In genomic region chr1:30508175-30508448, GRCh38 we compare ENCODE assay signal across 23 cellular contexts.
DNase-seq lines count a peak whose midpoint lies in the region; FAIRE-seq and TF ChIP-seq lines count a peak whose summit lies in the region.
"Had no signal": no experiment of that assay in that cellular context is flagged by ENCODE, and none has a peak within 500 bp of the region (broad histone marks: within the 10 kb centered on the region; RNA-seq: fewer than 3 reads in every experiment).

No MANE protein-coding gene starts in this region.

- TF ChIP-seq POLR2A in H1 (IDR thresholded peaks at IDR 0.05; ENCODE audit: control extremely low read depth in 1 of 2, low read depth in 2 of 2, low read length in 2 of 2), result no peak

- CTCF ChIA-PET in H1 (lab: Charles Lee; ENCODE audit: partially characterized antibody), result no interaction called here

- H3K4me3 ChIP-seq in coronary artery (no peak overlapping the region), H1 (ENCODE audit: extremely low read depth in 1 of 4, insufficient read depth in 2 of 4, low read depth in 3 of 4, low read length in 4 of 4) (no peak overlapping the region), neural progenitor cell (no peak overlapping the region)
- H3K4me3 ChIP-seq: BLaER1 had no signal

- peak overlapping the region; percentile 22 for H4K91ac ChIP-seq in H1 (replicated peaks; ENCODE audit: insufficient read length, low read length)

- H3K79me2 ChIP-seq in H1 (ENCODE audit: control insufficient read depth in 1 of 2, insufficient read depth in 2 of 2, low read length in 2 of 2), result no peaks in the 10 kb centered on the region
- H3K79me2 ChIP-seq in neural progenitor cell (ENCODE audit: low read depth), result no peaks in the 10 kb centered on the region

- peaks cover 12% of the 10 kb centered on the region for H3K27me3 Mint-ChIP-seq in neural progenitor cell (ENCODE audit: insufficient read depth, low read depth)
- H3K27me3 Mint-ChIP-seq in CD14-positive monocyte (ENCODE audit: low read depth in 3 of 3), result peaks cover 1 to 10% (median 4%) of the 10 kb centered on the region in 3 donors

- no peaks in the 10 kb centered on the region for H3K36me3 Mint-ChIP-seq in neural progenitor cell
- H3K36me3 Mint-ChIP-seq in CD14-positive monocyte, result no peaks in the 10 kb centered on the region
- H3K36me3 Mint-ChIP-seq: CD8-positive, alpha-beta T cell had no signal

- no peak overlapping the region for H3K4me2 ChIP-seq in H1 (ENCODE audit: insufficient read depth in 1 of 2, low read depth in 2 of 2, low read length in 2 of 2)
- no peak overlapping the region for H3K4me2 ChIP-seq in neural progenitor cell
- H3K4me2 ChIP-seq: BLaER1 had no signal

- H3K14ac ChIP-seq in H1 (ENCODE audit: insufficient read length), result no peak overlapping the region

- no peak overlapping the region for H3K18ac ChIP-seq in H1 (ENCODE audit: extremely low read depth, low read length)

- intact Hi-C loops in CD14-positive monocyte (cut with micrococcal nuclease), result no loop called here

- no peaks in the 10 kb centered on the region for H3K36me3 ChIP-seq in H1 (ENCODE audit: control insufficient read depth in 2 of 4, insufficient read depth in 4 of 4, low read length in 3 of 4)
- no peaks in the 10 kb centered on the region for H3K36me3 ChIP-seq in neural progenitor cell
- H3K36me3 ChIP-seq: BE2C, BLaER1 had no signal

- H2AFZ ChIP-seq in H1 (ENCODE audit: low read length) (no peak overlapping the region), neural progenitor cell (replicated peaks) (no peak overlapping the region)

- no peak overlapping the region for H2BK12ac ChIP-seq in H1 (ENCODE audit: low read depth, low read length)

- no peaks in the 10 kb centered on the region for H3K9me3 Mint-ChIP-seq in neural progenitor cell
- H3K9me3 Mint-ChIP-seq in CD14-positive monocyte, result peaks cover 0 to 2% (median 0%) of the 10 kb centered on the region in 7 donors
- H3K9me3 Mint-ChIP-seq: CD4-positive, alpha-beta T cell; CD8-positive, alpha-beta T cell had no signal

- 96% methylated on average over 3 of the region's 3 CpGs; no CpG with 5 or more reads in 1 of the 2 experiments for WGBS in H1 (ENCODE audit: extremely low coverage in 1 of 2, insufficient coverage in 1 of 2, insufficient read length in 1 of 2, insufficient replicate concordance in 2 of 2, low coverage in 1 of 2, low lambda C conversion rate in 2 of 2, missing lambda C conversion rate in 1 of 2), 2 experiments

- DNase-seq in coronary artery (ENCODE audit: low spot score) (peak; percentile 35), H1 (ENCODE audit: low read depth in 1 of 2, low spot score in 2 of 2) (peak in 1 of 2 experiments; percentile 23), neural progenitor cell (ENCODE audit: low spot score) (no peak), CD14-positive monocyte (ENCODE audit: low spot score) (no peak), NCI-H226 (no peak), DMS 273 treated with DMSO at 0.1 percent for 48 hours (lab: John Stamatoyannopoulos, UW) (no peak)
- DNase-seq: 8988T; ACHN; BE2C; C1 segment of cervical spinal cord; Caco-2; Calu3; CD4-positive, alpha-beta T cell; CD8-positive, alpha-beta T cell; DMS153; DMS53; DMS79; GF-D8 had no signal

- H3K4me1 ChIP-seq in H1 (replicated peaks in 1 of 4; ENCODE audit: control insufficient read depth in 3 of 4, insufficient read depth in 4 of 4, low read length in 3 of 4), result peaks cover 3 to 13% (median 8%) of the 10 kb centered on the region in 4 experiments; a peak in 5 of 7 replicates
- H3K4me1 ChIP-seq in neural progenitor cell, result peaks cover 8% of the 10 kb centered on the region
- H3K4me1 ChIP-seq: BE2C, BLaER1, Caco-2 had no signal

- no peaks in the 10 kb centered on the region for H3K9me3 ChIP-seq in H1 (ENCODE audit: insufficient read depth in 2 of 2, low read depth in 1 of 2, low read length in 1 of 2)
- H3K9me3 ChIP-seq in neural progenitor cell (ENCODE audit: low read depth), result no peaks in the 10 kb centered on the region
- H3K9me3 ChIP-seq: BE2C, BLaER1, Caco-2 had no signal

- POLR2A ChIA-PET in H1 (lab: Charles Lee; ENCODE audit: partially characterized antibody), result no interaction called here

- no peak overlapping the region for H2BK120ac ChIP-seq in H1 (replicated peaks; ENCODE audit: low read depth, low read length)

- H3K56ac ChIP-seq in H1 (replicated peaks; ENCODE audit: insufficient read length, low read depth, low read length), result no peak overlapping the region

- TF ChIP-seq EP300 in H1 (IDR thresholded peaks at IDR 0.05; ENCODE audit: borderline replicate concordance in 1 of 2, low read depth in 2 of 2, low read length in 2 of 2), result no peak

- FAIRE-seq in H1 (lab: Jason Lieb, UNC), result no peak
- FAIRE-seq: A204.1, D721Med, G401.6, GM12891 had no signal

- TF ChIP-seq CTCF in coronary artery (IDR thresholded peaks at IDR 0.05) (no peak), H1 (IDR thresholded peaks at IDR 0.05; ENCODE audit: control extremely low read depth in 1 of 3, insufficient read depth in 1 of 3, low read depth in 1 of 3, low read length in 3 of 3) (no peak), neural progenitor cell (IDR thresholded peaks at IDR 0.05) (no peak), CD14-positive monocyte (IDR thresholded peaks at IDR 0.05) (no peak)

- H3F3A ChIP-seq in neural progenitor cell (ENCODE audit: low read depth), result no peaks in the 10 kb centered on the region

- H3K4me3 Mint-ChIP-seq in neural progenitor cell (peak overlapping the region; percentile 47), CD14-positive monocyte (no peak overlapping the region)
- H3K4me3 Mint-ChIP-seq: CD4-positive, alpha-beta T cell; CD8-positive, alpha-beta T cell had no signal

- H3K23ac ChIP-seq in H1 (ENCODE audit: insufficient read length), result no peak overlapping the region

- H4K8ac ChIP-seq in H1 (ENCODE audit: extremely low read depth, insufficient read depth, low read length), result no peak overlapping the region

- no peaks in the 10 kb centered on the region for H3K79me1 ChIP-seq in H1 (ENCODE audit: low read depth, low read length)

- no peak for TF ChIP-seq RAD21 in H1 (IDR thresholded peaks at IDR 0.05 in 1 of 2, conservative IDR thresholded peaks at IDR 0.05 in 1 of 2; ENCODE audit: low read depth in 2 of 2, low read length in 2 of 2)

- H4K20me1 ChIP-seq in H1 (replicated peaks in 1 of 2; ENCODE audit: control insufficient read depth in 1 of 2, insufficient read depth in 2 of 2, low read length in 2 of 2), result no peaks in the 10 kb centered on the region
- no peaks in the 10 kb centered on the region for H4K20me1 ChIP-seq in neural progenitor cell (ENCODE audit: low read depth)
- H4K20me1 ChIP-seq: BLaER1 had no signal

- H3K27ac Mint-ChIP-seq in neural progenitor cell (no peak overlapping the region), CD14-positive monocyte (no peak overlapping the region)
- H3K27ac Mint-ChIP-seq: CD4-positive, alpha-beta T cell; CD8-positive, alpha-beta T cell had no signal

- H3K9ac ChIP-seq in H1 (replicated peaks in 1 of 4; ENCODE audit: extremely low read depth in 1 of 4, low read depth in 3 of 4, low read length in 3 of 4) (no peak overlapping the region), neural progenitor cell (no peak overlapping the region)
- H3K9ac ChIP-seq: BLaER1 had no signal

- H2BK15ac ChIP-seq in H1 (ENCODE audit: low read length), result no peak overlapping the region

- H3K4ac ChIP-seq in H1 (replicated peaks; ENCODE audit: insufficient read length, low read depth, low read length), result no peak overlapping the region

- H3K27ac ChIP-seq in coronary artery (no peak overlapping the region), H1 (ENCODE audit: low read depth, low read length) (no peak overlapping the region), neural progenitor cell (no peak overlapping the region)
- H3K27ac ChIP-seq: BLaER1 had no signal

- no peak overlapping the region for H4K5ac ChIP-seq in H1 (ENCODE audit: insufficient read length, low read depth, low read length)

- H2AK5ac ChIP-seq in H1 (ENCODE audit: low read depth, low read length), result no peak overlapping the region

- H3K27me3 ChIP-seq in H1 (replicated peaks in 1 of 4; ENCODE audit: control insufficient read depth in 3 of 4, extremely low read depth in 1 of 4, insufficient read depth in 3 of 4, low read length in 3 of 4) (no peaks in the 10 kb centered on the region), neural progenitor cell (no peaks in the 10 kb centered on the region)
- H3K27me3 ChIP-seq: BE2C, BLaER1 had no signal

- H3K23me2 ChIP-seq in H1 (ENCODE audit: low read depth, low read length), result no peaks in the 10 kb centered on the region; the same call in 1 of the 2 replicates

- H2BK5ac ChIP-seq in H1 (ENCODE audit: low read depth, low read length), result no peak overlapping the region

- no peak overlapping the region for H2BK20ac ChIP-seq in H1 (ENCODE audit: low read length)

- H3K4me1 Mint-ChIP-seq in neural progenitor cell (peaks cover 12% of the 10 kb centered on the region), CD14-positive monocyte (no peaks in the 10 kb centered on the region)

TF ChIP-seq in H1, 55 proteins besides CTCF, POLR2A, EP300 and RAD21:
- no peak for TF ChIP-seq CEBPB (IDR thresholded peaks at IDR 0.05; ENCODE audit: low read depth, low read length)
- TF ChIP-seq KDM5A (IDR thresholded peaks at IDR 0.05; ENCODE audit: low read length), result no peak
TF ChIP-seq in H1: peak in this region for 0.
